ENCODE assay signal across 37 cellular contexts in genomic region chr19:46224773-46225172, GRCh38. TPM values are rescaled to one million over a fixed set of nuclear protein-coding genes. Genes with fewer than 3 reads are reported as not detected.
"Had no signal": no experiment of that assay in that cellular context is flagged by ENCODE, and none has a peak within 500 bp of the region (broad histone marks: within the 10 kb centered on the region; RNA-seq: fewer than 3 reads in every experiment).

No MANE protein-coding gene starts in this region.

- H3K9me3 ChIP-seq: ascending aorta, SJCRH30 had no signal

- DNase-seq: activated CD4-positive, alpha-beta memory T cell treated with anti-CD3 and anti-CD28 coated beads for 36 hours; activated CD4-positive, alpha-beta T cell treated with anti-CD3 and anti-CD28 coated beads for 36 hours; activated CD4-positive, alpha-beta T cell treated with anti-CD3 and anti-CD28 coated beads, Interleukin-2, amount 50 U/mL, for 1 hour; activated CD8-positive, alpha-beta memory T cell treated with anti-CD3 and anti-CD28 coated beads for 24 hours; activated CD8-positive, alpha-beta memory T cell treated with anti-CD3 and anti-CD28 coated beads, Interleukin-2, amount 10 ng/mL, durations not matched to agents 7 days and 5 days; activated CD8-positive, alpha-beta memory T cell treated with anti-CD3 and anti-CD28 coated beads, Interleukin-2, amount 50 U/mL, for 48 hours; activated effector memory CD4-positive, alpha-beta T cell treated with anti-CD3 and anti-CD28 coated beads, Interleukin-2, amount 50 U/mL, for 16 hours; activated naive CD4-positive, alpha-beta T cell; activated naive CD4-positive, alpha-beta T cell treated with anti-CD3 and anti-CD28 coated beads, Interleukin-2, amount 50 U/mL, for 16 hours; activated naive CD8-positive, alpha-beta T cell treated with anti-CD3 and anti-CD28 coated beads for 36 hours; activated T-cell treated with anti-CD3 and anti-CD28 coated beads, Interleukin-2, amount 50 U/mL, for 72 hours; amniotic stem cell; KG1; MG63; NCI-H1048; NCI-H1105 treated with DMSO at 0.1 percent for 48 hours; NCI-H1436; NCI-H1694; NCI-H1930; NCI-H345; NCI-H510A; NCI-H526; NCI-H748 treated with DMSO at 0.1 percent for 48 hours; SHP77; T1000; WERI-Rb-1 had no signal

- ATAC-seq: activated CD4-positive, alpha-beta T cell treated with anti-CD3 and anti-CD28 coated beads for 36 hours; activated CD8-positive, alpha-beta memory T cell treated with anti-CD3 and anti-CD28 coated beads, Interleukin-2, amount 10 ng/mL, durations not matched to agents 7 days and 5 days; activated T-cell treated with anti-CD3 and anti-CD28 coated beads, Interleukin-2, amount 50 U/mL, for 72 hours; activated T-helper 17 cell treated with anti-CD3 and anti-CD28 coated beads, Interleukin-2, amount 50 U/mL, for 72 hours; Panc1 had no signal

- H3K4me3 Mint-ChIP-seq: activated CD4-positive, alpha-beta memory T cell treated with anti-CD3 and anti-CD28 coated beads for 36 hours; activated CD4-positive, alpha-beta T cell treated with anti-CD3 and anti-CD28 coated beads for 36 hours; activated CD8-positive, alpha-beta memory T cell treated with anti-CD3 and anti-CD28 coated beads, Interleukin-2, amount 10 ng/mL, durations not matched to agents 7 days and 5 days; activated naive CD8-positive, alpha-beta T cell treated with anti-CD3 and anti-CD28 coated beads for 36 hours; activated T-cell treated with anti-CD3 and anti-CD28 coated beads, Interleukin-2, amount 50 U/mL, for 72 hours; activated T-helper 17 cell treated with anti-CD3 and anti-CD28 coated beads, Interleukin-2, amount 50 U/mL, for 72 hours; central memory CD8-positive, alpha-beta T cell had no signal

- H3K4me3 ChIP-seq: ascending aorta, cardiac muscle cell, MG63, SJCRH30, SK-N-MC had no signal

- H3K27ac ChIP-seq: ascending aorta, cardiac muscle cell, SJCRH30, SK-N-MC, WERI-Rb-1 had no signal

- H3K36me3 ChIP-seq: ascending aorta, cardiac muscle cell, MG63, SJCRH30, WERI-Rb-1 had no signal

- H3K4me1 Mint-ChIP-seq: activated CD4-positive, alpha-beta T cell treated with anti-CD3 and anti-CD28 coated beads for 36 hours; activated naive CD8-positive, alpha-beta T cell treated with anti-CD3 and anti-CD28 coated beads for 36 hours had no signal

- H3K27me3 ChIP-seq: ascending aorta had no signal

- H3K4me1 ChIP-seq: SJCRH30 had no signal

- H3K36me3 Mint-ChIP-seq: activated CD4-positive, alpha-beta memory T cell treated with anti-CD3 and anti-CD28 coated beads for 36 hours; activated CD8-positive, alpha-beta memory T cell treated with anti-CD3 and anti-CD28 coated beads, Interleukin-2, amount 10 ng/mL, durations not matched to agents 7 days and 5 days; activated naive CD8-positive, alpha-beta T cell treated with anti-CD3 and anti-CD28 coated beads for 36 hours had no signal

- H3K27ac Mint-ChIP-seq: activated CD4-positive, alpha-beta memory T cell treated with anti-CD3 and anti-CD28 coated beads for 36 hours; activated CD4-positive, alpha-beta T cell treated with anti-CD3 and anti-CD28 coated beads for 36 hours; activated CD8-positive, alpha-beta memory T cell treated with anti-CD3 and anti-CD28 coated beads, Interleukin-2, amount 10 ng/mL, durations not matched to agents 7 days and 5 days; activated naive CD8-positive, alpha-beta T cell treated with anti-CD3 and anti-CD28 coated beads for 36 hours; activated T-cell treated with anti-CD3 and anti-CD28 coated beads, Interleukin-2, amount 50 U/mL, for 72 hours; activated T-helper 17 cell treated with anti-CD3 and anti-CD28 coated beads, Interleukin-2, amount 50 U/mL, for 72 hours had no signal

- H3K9me3 Mint-ChIP-seq: activated CD4-positive, alpha-beta memory T cell treated with anti-CD3 and anti-CD28 coated beads for 36 hours; activated naive CD8-positive, alpha-beta T cell treated with anti-CD3 and anti-CD28 coated beads for 36 hours; activated T-cell treated with anti-CD3 and anti-CD28 coated beads, Interleukin-2, amount 50 U/mL, for 72 hours; activated T-helper 17 cell treated with anti-CD3 and anti-CD28 coated beads, Interleukin-2, amount 50 U/mL, for 72 hours; central memory CD8-positive, alpha-beta T cell had no signal

RNA-seq across cellular contexts. Expression of gene IGFL1, which starts 4.8 kb away (rescaled TPM):
- total RNA-seq: activated CD4-positive, alpha-beta memory T cell treated with anti-CD3 and anti-CD28 coated beads for 36 hours; activated CD4-positive, alpha-beta T cell treated with anti-CD3 and anti-CD28 coated beads for 36 hours; activated CD8-positive, alpha-beta memory T cell treated with anti-CD3 and anti-CD28 coated beads, Interleukin-2, amount 10 ng/mL, durations not matched to agents 7 days and 5 days; activated naive CD8-positive, alpha-beta T cell treated with anti-CD3 and anti-CD28 coated beads for 36 hours; activated T-cell treated with anti-CD3 and anti-CD28 coated beads, Interleukin-2, amount 50 U/mL, for 72 hours; activated T-helper 17 cell treated with anti-CD3 and anti-CD28 coated beads, Interleukin-2, amount 50 U/mL, for 72 hours; ascending aorta; cardiac muscle cell; OCI-LY7; RPMI7951; SJCRH30; T-helper 1 cell treated with Interleukin-12 subunit alpha and Interleukin-12 subunit beta and Interleukin-4 antibody, amounts not matched to agents 30 ng/mL and 1 ng/mL, for 36 hours; T-helper 2 cell treated with Interferon-gamma antibody and Interleukin-4, amounts not matched to agents 100 ng/mL and 5 ng/mL, for 36 hours had no signal
- polyA plus RNA-seq: cardiac muscle cell had no signal
